1 cellular context compared by ENCODE assay signal in genomic region chr2:27875089-27875881, GRCh38.
TF ChIP-seq lines count a peak whose summit lies in the region.

No MANE protein-coding gene starts in this region.

TF ChIP-seq in HepG2, 621 proteins besides CTCF, POLR2A, EP300 and RAD21 (continued from another document and continues in another):
- peak; percentile 94 for TF ChIP-seq FOXP4 (CRISPR knock-in tag; IDR thresholded peaks at IDR 0.05)
- TF ChIP-seq ZNF264 (CRISPR knock-in tag; IDR thresholded peaks at IDR 0.05) = no peak
- no peak for TF ChIP-seq ZNF564 (CRISPR knock-in tag; IDR thresholded peaks at IDR 0.05)
- no peak for TF ChIP-seq ZBTB26 (CRISPR knock-in tag; IDR thresholded peaks at IDR 0.05; ENCODE audit: borderline replicate concordance)
- no peak for TF ChIP-seq TOE1 (CRISPR knock-in tag; IDR thresholded peaks at IDR 0.05)
- peak; percentile 97 for TF ChIP-seq MED1 (CRISPR knock-in tag; IDR thresholded peaks at IDR 0.05)
- no peak for TF ChIP-seq ATF6 (CRISPR knock-in tag; conservative IDR thresholded peaks at IDR 0.05)
- TF ChIP-seq GATA4 (IDR thresholded peaks at IDR 0.05; ENCODE audit: borderline replicate concordance, low read depth) = peak; percentile 83; the same call in 1 of the 2 replicates
- TF ChIP-seq DMTF1 (CRISPR knock-in tag; IDR thresholded peaks at IDR 0.05) = no peak
- TF ChIP-seq ZNF253 (CRISPR knock-in tag; IDR thresholded peaks at IDR 0.05; ENCODE audit: borderline replicate concordance) = no peak
- no peak for TF ChIP-seq DBP (CRISPR knock-in tag; IDR thresholded peaks at IDR 0.05; ENCODE audit: not compliant biosample characterization)
- no peak for TF ChIP-seq NR0B2 (CRISPR knock-in tag; IDR thresholded peaks at IDR 0.05)
- TF ChIP-seq RBFOX2 (IDR thresholded peaks at IDR 0.05; ENCODE audit: low read depth, low read length) = no peak
- no peak for TF ChIP-seq HOXA9 (CRISPR knock-in tag; IDR thresholded peaks at IDR 0.05; ENCODE audit: borderline replicate concordance)
- no peak for TF ChIP-seq YEATS2 (CRISPR knock-in tag; IDR thresholded peaks at IDR 0.05; ENCODE audit: borderline replicate concordance)
- no peak for TF ChIP-seq MED13 (CRISPR knock-in tag; IDR thresholded peaks at IDR 0.05)
- no peak for TF ChIP-seq BRF2 (CRISPR knock-in tag; IDR thresholded peaks at IDR 0.05)
- no peak for TF ChIP-seq ZBTB37 (CRISPR knock-in tag; IDR thresholded peaks at IDR 0.05)
- TF ChIP-seq SALL2 (CRISPR knock-in tag; IDR thresholded peaks at IDR 0.05) = no peak
- no peak for TF ChIP-seq KLF9 (CRISPR knock-in tag; IDR thresholded peaks at IDR 0.05; ENCODE audit: low read depth)
- TF ChIP-seq ZNF646 (CRISPR knock-in tag; IDR thresholded peaks at IDR 0.05) = no peak
- no peak for TF ChIP-seq HMGXB3 (CRISPR knock-in tag; IDR thresholded peaks at IDR 0.05; ENCODE audit: borderline replicate concordance)
- no peak for TF ChIP-seq DR1 (CRISPR knock-in tag; IDR thresholded peaks at IDR 0.05)
- no peak for TF ChIP-seq ZNF496 (CRISPR knock-in tag; IDR thresholded peaks at IDR 0.05; ENCODE audit: insufficient replicate concordance)
- 0 out of 2 replicates have a peak, but pooled peaks have one; percentile 39 for TF ChIP-seq ZNF747 (CRISPR knock-in tag; IDR thresholded peaks at IDR 0.05; ENCODE audit: borderline replicate concordance)
- peak; percentile 86; the same call in 1 of the 2 replicates for TF ChIP-seq ZNF335 (CRISPR knock-in tag; IDR thresholded peaks at IDR 0.05)
- no peak for TF ChIP-seq ZFP91 (CRISPR knock-in tag; IDR thresholded peaks at IDR 0.05; ENCODE audit: borderline replicate concordance)
- TF ChIP-seq ZNF879 (CRISPR knock-in tag; IDR thresholded peaks at IDR 0.05) = no peak
- peak; percentile 51; the same call in 1 of the 2 replicates for TF ChIP-seq SMYD3 (CRISPR knock-in tag; IDR thresholded peaks at IDR 0.05)
- peak; percentile 41 for TF ChIP-seq ZNF605 (CRISPR knock-in tag; IDR thresholded peaks at IDR 0.05)
